Comparison of ENCODE assay signal across 21 cellular contexts in genomic region chr5:134997015-134997414, GRCh38. TPM values are rescaled to one million over a fixed set of nuclear protein-coding genes. Genes with fewer than 3 reads are reported as not detected.
"Had no signal": no experiment of that assay in that cellular context is flagged by ENCODE, and none has a peak within 500 bp of the region (broad histone marks: within the 10 kb centered on the region; RNA-seq: fewer than 3 reads in every experiment).

No MANE protein-coding gene starts in this region.

- H3K9me3 ChIP-seq: esophagus squamous epithelium, psoas muscle, right lobe of liver, tibial artery, upper lobe of left lung, vagina had no signal

- ATAC-seq: effector memory CD8-positive, alpha-beta T cell; left colon; left ventricle myocardium superior; psoas muscle; stimulated activated memory B cell treated with anti-CD40 and anti-IgM and Interleukin-4, amounts not matched to agents 10 μg/mL and 1 μg/mL and 100 μg/mL, for 72 hours had no signal

- H3K4me1 ChIP-seq: esophagus squamous epithelium, parathyroid adenoma, right lobe of liver, upper lobe of left lung, vagina had no signal

- H3K36me3 ChIP-seq: esophagus squamous epithelium, right lobe of liver, tibial artery, upper lobe of left lung, vagina had no signal

- H3K27me3 ChIP-seq: esophagus squamous epithelium, right lobe of liver, tibial artery, upper lobe of left lung, vagina had no signal

- H3K4me3 ChIP-seq: esophagus squamous epithelium, lung, psoas muscle, right lobe of liver, tibial artery, upper lobe of left lung, vagina had no signal

- H3K27ac ChIP-seq: epithelial cell of prostate, esophagus squamous epithelium, parathyroid adenoma, psoas muscle, right lobe of liver, tibial artery, upper lobe of left lung, vagina had no signal

- DNase-seq: effector memory CD8-positive, alpha-beta T cell; esophagus squamous epithelium; foreskin fibroblast; left colon; left ventricle myocardium superior; mesenchymal stem cell; naive B cell; occipital lobe; psoas muscle; retina; right lobe of liver; stimulated activated CD4-positive, alpha-beta T cell treated with anti-CD3 and anti-CD28 coated beads, Interleukin-4, amount 100 ng/mL, for 1 hour; tibial artery; upper lobe of left lung had no signal

RNA-seq across cellular contexts. Expression of gene CATSPER3, which starts 29.3 kb away (rescaled TPM):
- total RNA-seq: temporal lobe, vagina had no signal

RNA-seq across cellular contexts. Expression of gene PITX1, which starts 37.0 kb away (rescaled TPM):
- total RNA-seq: kidney epithelial cell, left ventricle myocardium superior, occipital lobe, right lobe of liver had no signal
